27 cellular contexts compared by ENCODE assay signal in genomic region chr6:7999201-7999600, GRCh38.
"Had no signal": no experiment of that assay in that cellular context is flagged by ENCODE, and none has a peak within 500 bp of the region (broad histone marks: within the 10 kb centered on the region; RNA-seq: fewer than 3 reads in every experiment).

No MANE protein-coding gene starts in this region.

- H3K4me1 Mint-ChIP-seq: immature natural killer cell had no signal

- H3K36me3 ChIP-seq: esophagus squamous epithelium, gastrocnemius medialis, heart right ventricle, left lung, lower lobe of right lung had no signal

- H3K9me3 Mint-ChIP-seq: immature natural killer cell had no signal

- H3K9me3 ChIP-seq: esophagus squamous epithelium, gastrocnemius medialis, heart right ventricle, left lung, lower lobe of right lung had no signal

- H3K4me1 ChIP-seq: gastrocnemius medialis, left lung had no signal

- H3K27me3 ChIP-seq: dorsolateral prefrontal cortex, esophagus squamous epithelium, gastrocnemius medialis, heart right ventricle, left lung had no signal

- ATAC-seq: esophagus mucosa, gastrocnemius medialis, heart right ventricle, left colon, left lung, left ventricle myocardium superior, lower lobe of right lung had no signal

- H3K4me3 Mint-ChIP-seq: immature natural killer cell had no signal

- FAIRE-seq: colon, kidney had no signal

- H3K4me3 ChIP-seq: coronary artery, dorsolateral prefrontal cortex, esophagus squamous epithelium, gastrocnemius medialis, heart right ventricle, left lung, lower lobe of right lung had no signal

- H3K27ac Mint-ChIP-seq: immature natural killer cell had no signal

- DNase-seq: dermis blood vessel endothelial cell; dorsolateral prefrontal cortex; effector CD4-positive, alpha-beta T cell; effector memory CD4-positive, alpha-beta T cell; erythroblast; esophagus squamous epithelium; foreskin fibroblast; foreskin melanocyte; gastrocnemius medialis; glutamatergic neuron; head of caudate nucleus; heart right ventricle; hippocampal formation; immature natural killer cell; islet precursor cell; kidney; kidney glomerular epithelial cell; left colon; left lung; left ventricle myocardium superior; lower lobe of right lung; mesenchymal stem cell; midbrain had no signal

- H3K27ac ChIP-seq: coronary artery, dorsolateral prefrontal cortex, epithelial cell of prostate, esophagus squamous epithelium, gastrocnemius medialis, left lung, lower lobe of right lung had no signal
